18 cellular contexts compared by ENCODE assay signal in genomic region chr2:195863564-195863963, GRCh38.
"Had no signal": no experiment of that assay in that cellular context is flagged by ENCODE, and none has a peak within 500 bp of the region (broad histone marks: within the 10 kb centered on the region; RNA-seq: fewer than 3 reads in every experiment).

No MANE protein-coding gene starts in this region.

- H3K4me1 Mint-ChIP-seq: activated B cell treated with CpG ODN at 0.5 μM for 24 hours; activated CD4-positive, alpha-beta T cell treated with anti-CD3 and anti-CD28 coated beads, Interleukin-2, amount 10 ng/mL, durations not matched to agents 24 days and 14 days; activated naive CD4-positive, alpha-beta T cell treated with anti-CD3 and anti-CD28 coated beads, Interleukin-2, amount 10 ng/mL, durations not matched to agents 7 days and 5 days had no signal

- FAIRE-seq: islet of Langerhans, urothelium cell line had no signal

- H3K4me3 ChIP-seq: adrenal gland, coronary artery, heart left ventricle, left lung, stomach, thoracic aorta had no signal

- H3K4me3 Mint-ChIP-seq: activated B cell treated with CpG ODN at 0.5 μM for 24 hours; activated CD4-positive, alpha-beta T cell treated with anti-CD3 and anti-CD28 coated beads, Interleukin-2, amount 10 ng/mL, durations not matched to agents 24 days and 14 days; activated naive CD4-positive, alpha-beta T cell treated with anti-CD3 and anti-CD28 coated beads, Interleukin-2, amount 10 ng/mL, durations not matched to agents 7 days and 5 days; memory B cell; nephron had no signal

- H3K36me3 ChIP-seq: adrenal gland, heart left ventricle, left lung, stomach, thoracic aorta had no signal

- H3K79me2 ChIP-seq: parathyroid adenoma had no signal

- H3K4me1 ChIP-seq: heart left ventricle, left lung, parathyroid adenoma, stomach had no signal

- ATAC-seq: heart left ventricle, left lung had no signal

- H3K9ac ChIP-seq: parathyroid adenoma had no signal

- H3K27ac Mint-ChIP-seq: activated B cell treated with CpG ODN at 0.5 μM for 24 hours; activated CD4-positive, alpha-beta T cell treated with anti-CD3 and anti-CD28 coated beads, Interleukin-2, amount 10 ng/mL, durations not matched to agents 24 days and 14 days; activated naive CD4-positive, alpha-beta T cell treated with anti-CD3 and anti-CD28 coated beads, Interleukin-2, amount 10 ng/mL, durations not matched to agents 7 days and 5 days; memory B cell; nephron had no signal

- H3K27ac ChIP-seq: adrenal gland, coronary artery, heart left ventricle, left lung, parathyroid adenoma, stomach, thoracic aorta had no signal

- H3K27me3 Mint-ChIP-seq: activated naive CD4-positive, alpha-beta T cell treated with anti-CD3 and anti-CD28 coated beads, Interleukin-2, amount 10 ng/mL, durations not matched to agents 7 days and 5 days had no signal

- DNase-seq: activated B cell treated with CpG ODN at 0.5 μM for 24 hours; activated CD4-positive, alpha-beta T cell treated with anti-CD3 and anti-CD28 coated beads, Interleukin-2, amount 10 ng/mL, durations not matched to agents 24 days and 14 days; activated naive CD4-positive, alpha-beta T cell treated with anti-CD3 and anti-CD28 coated beads, Interleukin-2, amount 10 ng/mL, durations not matched to agents 7 days and 5 days; adrenal gland; central memory CD4-positive, alpha-beta T cell; effector CD4-positive, alpha-beta T cell; foreskin melanocyte; heart left ventricle; left lung; stimulated activated CD4-positive, alpha-beta T cell treated with anti-CD3 and anti-CD28 coated beads, Interleukin-4, amount 100 ng/mL, for 24 hours; stomach had no signal

- H3K9me3 ChIP-seq: adrenal gland, heart left ventricle, left lung, stomach, thoracic aorta had no signal

- H3K9me3 Mint-ChIP-seq: activated B cell treated with CpG ODN at 0.5 μM for 24 hours; activated CD4-positive, alpha-beta T cell treated with anti-CD3 and anti-CD28 coated beads, Interleukin-2, amount 10 ng/mL, durations not matched to agents 24 days and 14 days; activated naive CD4-positive, alpha-beta T cell treated with anti-CD3 and anti-CD28 coated beads, Interleukin-2, amount 10 ng/mL, durations not matched to agents 7 days and 5 days; memory B cell; nephron had no signal

- H3K36me3 Mint-ChIP-seq: activated naive CD4-positive, alpha-beta T cell treated with anti-CD3 and anti-CD28 coated beads, Interleukin-2, amount 10 ng/mL, durations not matched to agents 7 days and 5 days; memory B cell had no signal

- H2AFZ ChIP-seq: parathyroid adenoma had no signal

- H3K27me3 ChIP-seq: adrenal gland, heart left ventricle, left lung, stomach had no signal
